In the genomic region with DNA sequence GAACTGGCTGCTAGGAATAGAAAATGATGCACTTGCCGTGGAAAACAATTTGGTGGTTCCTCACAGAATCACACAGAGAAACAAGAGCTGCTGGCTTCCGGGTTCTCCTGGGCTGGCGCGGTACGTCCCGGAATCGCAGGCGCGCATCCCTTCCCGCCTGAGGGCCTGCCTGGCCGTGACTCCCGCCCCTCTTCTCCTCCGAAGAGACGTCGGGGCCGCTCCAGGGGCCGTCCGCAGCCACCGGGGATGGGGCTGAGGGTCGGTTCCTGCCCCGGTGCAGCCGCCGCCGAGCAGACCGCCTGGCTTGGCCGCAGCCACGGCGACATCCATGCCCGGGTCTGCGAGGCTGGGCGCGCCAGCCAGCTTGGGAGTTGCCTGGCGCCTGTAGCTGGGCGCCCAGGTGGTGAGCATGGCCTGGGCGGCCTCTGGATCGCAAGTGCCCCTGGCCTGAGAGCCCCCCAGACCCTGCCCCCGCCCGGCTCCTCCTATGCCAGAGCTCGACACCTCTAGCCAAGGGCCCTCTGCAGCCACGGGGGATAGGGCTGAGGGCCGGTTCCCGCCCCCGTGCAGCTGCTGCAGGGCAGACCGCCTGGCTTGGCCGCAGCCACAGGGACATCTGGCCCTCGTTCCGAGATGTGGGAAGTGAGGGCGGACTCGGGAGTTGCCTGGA, we compare ENCODE assay signal across 1 cellular context.
TF ChIP-seq lines count a peak whose summit lies in the region.

No MANE protein-coding gene starts in this region.

TF ChIP-seq in HepG2, 621 proteins besides CTCF, POLR2A, EP300 and RAD21 (continued from another document):
- TF ChIP-seq, protein P1, sequence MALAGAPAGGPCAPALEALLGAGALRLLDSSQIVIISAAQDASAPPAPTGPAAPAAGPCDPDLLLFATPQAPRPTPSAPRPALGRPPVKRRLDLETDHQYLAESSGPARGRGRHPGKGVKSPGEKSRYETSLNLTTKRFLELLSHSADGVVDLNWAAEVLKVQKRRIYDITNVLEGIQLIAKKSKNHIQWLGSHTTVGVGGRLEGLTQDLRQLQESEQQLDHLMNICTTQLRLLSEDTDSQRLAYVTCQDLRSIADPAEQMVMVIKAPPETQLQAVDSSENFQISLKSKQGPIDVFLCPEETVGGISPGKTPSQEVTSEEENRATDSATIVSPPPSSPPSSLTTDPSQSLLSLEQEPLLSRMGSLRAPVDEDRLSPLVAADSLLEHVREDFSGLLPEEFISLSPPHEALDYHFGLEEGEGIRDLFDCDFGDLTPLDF (CRISPR knock-in tag; IDR thresholded peaks at IDR 0.05): peak; percentile 37
- TF ChIP-seq KAT7 (CRISPR knock-in tag; IDR thresholded peaks at IDR 0.05; ENCODE audit: borderline replicate concordance) (0 out of 2 replicates have a peak, but pooled peaks have one; percentile 33), CBFB (CRISPR knock-in tag; IDR thresholded peaks at IDR 0.05) (0 out of 2 replicates have a peak, but pooled peaks have one; percentile 33), ZNF777 (CRISPR knock-in tag; IDR thresholded peaks at IDR 0.05) (peak; percentile 87), SAP130 (CRISPR knock-in tag; IDR thresholded peaks at IDR 0.05; ENCODE audit: low read depth) (peak; percentile 47), ELF1 (CRISPR knock-in tag; IDR thresholded peaks at IDR 0.05) (peak; percentile 50), ZFY (CRISPR knock-in tag; IDR thresholded peaks at IDR 0.05) (peak; percentile 72), ZNF768 (CRISPR knock-in tag; IDR thresholded peaks at IDR 0.05) (peak; percentile 34; the same call in 1 of the 2 replicates), KAT8 (CRISPR knock-in tag; IDR thresholded peaks at IDR 0.05) (0 out of 2 replicates have a peak, but pooled peaks have one; percentile 23), KDM2A (CRISPR knock-in tag; IDR thresholded peaks at IDR 0.05; ENCODE audit: borderline replicate concordance, low read depth) (peak; percentile 32; the same call in 1 of the 2 replicates), ELF3 (CRISPR knock-in tag; IDR thresholded peaks at IDR 0.05) (0 out of 2 replicates have a peak, but pooled peaks have one; percentile 26), HDAC2 (CRISPR knock-in tag; IDR thresholded peaks at IDR 0.05) (0 out of 2 replicates have a peak, but pooled peaks have one; percentile 19), ETV5 (CRISPR knock-in tag; IDR thresholded peaks at IDR 0.05; ENCODE audit: borderline replicate concordance) (0 out of 2 replicates have a peak, but pooled peaks have one; percentile 11), MYC (CRISPR knock-in tag; IDR thresholded peaks at IDR 0.05; ENCODE audit: borderline replicate concordance) (peak; percentile 49; the same call in 1 of the 2 replicates)
- TF ChIP-seq, protein P2, sequence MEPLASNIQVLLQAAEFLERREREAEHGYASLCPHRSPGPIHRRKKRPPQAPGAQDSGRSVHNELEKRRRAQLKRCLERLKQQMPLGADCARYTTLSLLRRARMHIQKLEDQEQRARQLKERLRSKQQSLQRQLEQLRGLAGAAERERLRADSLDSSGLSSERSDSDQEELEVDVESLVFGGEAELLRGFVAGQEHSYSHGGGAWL (CRISPR knock-in tag; IDR thresholded peaks at IDR 0.05): 0 out of 2 replicates have a peak, but pooled peaks have one; percentile 59
- TF ChIP-seq, protein P3, sequence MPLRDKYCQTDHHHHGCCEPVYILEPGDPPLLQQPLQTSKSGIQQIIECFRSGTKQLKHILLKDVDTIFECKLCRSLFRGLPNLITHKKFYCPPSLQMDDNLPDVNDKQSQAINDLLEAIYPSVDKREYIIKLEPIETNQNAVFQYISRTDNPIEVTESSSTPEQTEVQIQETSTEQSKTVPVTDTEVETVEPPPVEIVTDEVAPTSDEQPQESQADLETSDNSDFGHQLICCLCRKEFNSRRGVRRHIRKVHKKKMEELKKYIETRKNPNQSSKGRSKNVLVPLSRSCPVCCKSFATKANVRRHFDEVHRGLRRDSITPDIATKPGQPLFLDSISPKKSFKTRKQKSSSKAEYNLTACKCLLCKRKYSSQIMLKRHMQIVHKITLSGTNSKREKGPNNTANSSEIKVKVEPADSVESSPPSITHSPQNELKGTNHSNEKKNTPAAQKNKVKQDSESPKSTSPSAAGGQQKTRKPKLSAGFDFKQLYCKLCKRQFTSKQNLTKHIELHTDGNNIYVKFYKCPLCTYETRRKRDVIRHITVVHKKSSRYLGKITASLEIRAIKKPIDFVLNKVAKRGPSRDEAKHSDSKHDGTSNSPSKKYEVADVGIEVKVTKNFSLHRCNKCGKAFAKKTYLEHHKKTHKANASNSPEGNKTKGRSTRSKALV (CRISPR knock-in tag; IDR thresholded peaks at IDR 0.05): peak; percentile 87
- TF ChIP-seq, protein P4, sequence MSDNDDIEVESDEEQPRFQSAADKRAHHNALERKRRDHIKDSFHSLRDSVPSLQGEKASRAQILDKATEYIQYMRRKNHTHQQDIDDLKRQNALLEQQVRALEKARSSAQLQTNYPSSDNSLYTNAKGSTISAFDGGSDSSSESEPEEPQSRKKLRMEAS (IDR thresholded peaks at IDR 0.05): 0 out of 2 replicates have a peak, but pooled peaks have one; percentile 23
- TF ChIP-seq, protein P5, sequence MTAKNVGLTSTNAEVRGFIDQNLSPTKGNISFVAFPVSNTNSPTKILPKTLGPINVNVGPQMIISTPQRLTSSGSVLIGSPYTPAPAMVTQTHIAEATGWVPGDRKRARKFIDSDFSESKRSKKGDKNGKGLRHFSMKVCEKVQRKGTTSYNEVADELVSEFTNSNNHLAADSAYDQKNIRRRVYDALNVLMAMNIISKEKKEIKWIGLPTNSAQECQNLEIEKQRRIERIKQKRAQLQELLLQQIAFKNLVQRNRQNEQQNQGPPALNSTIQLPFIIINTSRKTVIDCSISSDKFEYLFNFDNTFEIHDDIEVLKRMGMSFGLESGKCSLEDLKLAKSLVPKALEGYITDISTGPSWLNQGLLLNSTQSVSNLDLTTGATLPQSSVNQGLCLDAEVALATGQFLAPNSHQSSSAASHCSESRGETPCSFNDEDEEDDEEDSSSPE (CRISPR knock-in tag; IDR thresholded peaks at IDR 0.05): peak; percentile 71
- TF ChIP-seq, protein P6, sequence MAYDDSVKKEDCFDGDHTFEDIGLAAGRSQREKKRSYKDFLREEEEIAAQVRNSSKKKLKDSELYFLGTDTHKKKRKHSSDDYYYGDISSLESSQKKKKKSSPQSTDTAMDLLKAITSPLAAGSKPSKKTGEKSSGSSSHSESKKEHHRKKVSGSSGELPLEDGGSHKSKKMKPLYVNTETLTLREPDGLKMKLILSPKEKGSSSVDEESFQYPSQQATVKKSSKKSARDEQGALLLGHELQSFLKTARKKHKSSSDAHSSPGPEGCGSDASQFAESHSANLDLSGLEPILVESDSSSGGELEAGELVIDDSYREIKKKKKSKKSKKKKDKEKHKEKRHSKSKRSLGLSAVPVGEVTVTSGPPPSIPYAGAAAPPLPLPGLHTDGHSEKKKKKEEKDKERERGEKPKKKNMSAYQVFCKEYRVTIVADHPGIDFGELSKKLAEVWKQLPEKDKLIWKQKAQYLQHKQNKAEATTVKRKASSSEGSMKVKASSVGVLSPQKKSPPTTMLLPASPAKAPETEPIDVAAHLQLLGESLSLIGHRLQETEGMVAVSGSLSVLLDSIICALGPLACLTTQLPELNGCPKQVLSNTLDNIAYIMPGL (CRISPR knock-in tag; IDR thresholded peaks at IDR 0.05; ENCODE audit: borderline replicate concordance in 1 of 2, low read depth in 1 of 2): 0 out of 4 replicates have a peak, but pooled peaks of 1 of the 2 experiments have one; percentile 36
TF ChIP-seq in HepG2: peak in this region for 28; not testable (repeated sequence) for 593.
